In genomic region chr17:48544356-48545021, GRCh38 we compare ENCODE assay signal across 8 cellular contexts. TPM values are rescaled to one million over a fixed set of nuclear protein-coding genes. Genes with fewer than 3 reads are reported as not detected.
DNase-seq lines count a peak whose midpoint lies in the region; ATAC-seq and TF ChIP-seq lines count a peak whose summit lies in the region.

No MANE protein-coding gene starts in this region.

- no peaks in the 10 kb centered on the region for H3K9me3 Mint-ChIP-seq in activated T-cell treated with anti-CD3 and anti-CD28 coated beads, Interleukin-2, amount 50 U/mL, for 72 hours

- no peak for TF ChIP-seq CTCF in AG09309 (IDR thresholded peaks at IDR 0.05; ENCODE audit: control insufficient read depth, insufficient read depth, low read depth, low read length, missing control alignments)
- no peak for TF ChIP-seq CTCF in gastroesophageal sphincter (IDR thresholded peaks at IDR 0.05)
- no peak for TF ChIP-seq CTCF in foreskin keratinocyte (conservative IDR thresholded peaks at IDR 0.05)

- H3K4me2 ChIP-seq in trophoblast cell (ENCODE audit: low read length) = peak overlapping the region; percentile 65

- peaks cover 11 to 68% (median 42%) of the 10 kb centered on the region in 3 donors for H3K4me1 ChIP-seq in gastroesophageal sphincter
- H3K4me1 ChIP-seq in trophoblast cell (ENCODE audit: control insufficient read depth in 1 of 2, insufficient read depth in 2 of 2, low read length in 2 of 2) = peaks cover 10 to 32% of the 10 kb centered on the region in 2 experiments
- H3K4me1 ChIP-seq in foreskin keratinocyte = peaks cover 6% of the 10 kb centered on the region

- H2BK120ac ChIP-seq in trophoblast cell (ENCODE audit: insufficient read depth, low read length, poor library complexity) = peak overlapping the region; percentile 83

- peak overlapping the region; percentile 64 for H3K4me3 ChIP-seq in AG09309 (ENCODE audit: control insufficient read depth, low read depth, low read length)
- peak overlapping the region; percentile 73 to 81 for H3K4me3 ChIP-seq in gastroesophageal sphincter
- H3K4me3 ChIP-seq in trophoblast cell (ENCODE audit: low read depth, low read length) = peak overlapping the region; percentile 68

- H3K27me3 ChIP-seq in gastroesophageal sphincter = no peaks in the 10 kb centered on the region
- H3K27me3 ChIP-seq in trophoblast cell (ENCODE audit: insufficient read depth, low read length) = no peaks in the 10 kb centered on the region
- peaks cover 98% of the 10 kb centered on the region for H3K27me3 ChIP-seq in foreskin keratinocyte

- peak overlapping the region; percentile 49 for H3K18ac ChIP-seq in trophoblast cell (ENCODE audit: low read length)

- peak overlapping the region; percentile 93 for H4K91ac ChIP-seq in trophoblast cell (ENCODE audit: low read depth, low read length)

- H3K4ac ChIP-seq in trophoblast cell (ENCODE audit: low read depth, low read length) = peak overlapping the region; percentile 97

- peak overlapping the region; percentile 96 for H3K27ac Mint-ChIP-seq in activated T-cell treated with anti-CD3 and anti-CD28 coated beads, Interleukin-2, amount 50 U/mL, for 72 hours

- WGBS in gastroesophageal sphincter (ENCODE audit: low coverage in 1 of 2), 2 donors = 0 to 19% methylated on average over 8 to 23 of the region's 38 CpGs
- no CpG with 5 or more reads among the region's 38 CpGs for WGBS in trophoblast cell (ENCODE audit: extremely low coverage, insufficient coverage, insufficient read length)

- peaks cover 7% of the 10 kb centered on the region for H3K27me3 Mint-ChIP-seq in activated T-cell treated with anti-CD3 and anti-CD28 coated beads, Interleukin-2, amount 50 U/mL, for 72 hours (ENCODE audit: low read depth)

- H3K36me3 ChIP-seq in gastroesophageal sphincter = peaks cover 0 to 5% of the 10 kb centered on the region in 2 donors
- H3K36me3 ChIP-seq in trophoblast cell (ENCODE audit: control insufficient read depth in 1 of 2, insufficient read depth in 2 of 2, low read length in 2 of 2) = peaks cover 2 to 10% of the 10 kb centered on the region in 2 experiments

- no peak overlapping the region for H2AFZ ChIP-seq in trophoblast cell (ENCODE audit: insufficient read depth, low read length, poor library complexity)

- DNase-seq in AG09309 (ENCODE audit: low read depth) (no peak), HUDEP-2 (lab: John Stamatoyannopoulos, UW; ENCODE audit: unreplicated experiment in 76 of 76) (peak in 54 of 76 experiments; percentile 8 to 76 (median 36)), trophoblast cell (no peak), foreskin keratinocyte (no peak), NCI-H2107 (lab: John Stamatoyannopoulos, UW) (no peak)
- DNase-seq in activated T-cell treated with anti-CD3 and anti-CD28 coated beads, Interleukin-2, amount 50 U/mL, for 72 hours = peak; percentile 56 to 62

- H3K23ac ChIP-seq in trophoblast cell (ENCODE audit: low read length) = no peak overlapping the region

- TF ChIP-seq POLR2A in gastroesophageal sphincter (IDR thresholded peaks at IDR 0.05) = peak in 1 of 2 donors; percentile 25

- peaks cover 8 to 10% of the 10 kb centered on the region in 2 donors for H3K36me3 Mint-ChIP-seq in activated T-cell treated with anti-CD3 and anti-CD28 coated beads, Interleukin-2, amount 50 U/mL, for 72 hours (ENCODE audit: insufficient read depth in 2 of 2)

- peaks cover 49% of the 10 kb centered on the region for H3K79me1 ChIP-seq in trophoblast cell (ENCODE audit: low read length)

- H3K4me1 Mint-ChIP-seq in activated T-cell treated with anti-CD3 and anti-CD28 coated beads, Interleukin-2, amount 50 U/mL, for 72 hours (ENCODE audit: low read depth) = peaks cover 60% of the 10 kb centered on the region

- peak overlapping the region; percentile 85 for H3K9ac ChIP-seq in trophoblast cell (ENCODE audit: low read length)

- H3K9me3 ChIP-seq in gastroesophageal sphincter (no peaks in the 10 kb centered on the region), trophoblast cell (ENCODE audit: insufficient read depth, low read depth, low read length) (no peaks in the 10 kb centered on the region)

- H3K4me3 Mint-ChIP-seq in activated T-cell treated with anti-CD3 and anti-CD28 coated beads, Interleukin-2, amount 50 U/mL, for 72 hours = peak overlapping the region; percentile 90 to 96

- no peak for TF ChIP-seq EP300 in gastroesophageal sphincter (IDR thresholded peaks at IDR 0.05)

- peak overlapping the region; percentile 71 for H4K8ac ChIP-seq in trophoblast cell (ENCODE audit: low read depth, low read length)

- peaks cover 28% of the 10 kb centered on the region for H3K79me2 ChIP-seq in trophoblast cell (ENCODE audit: control insufficient read depth, insufficient read depth, low read length, poor library complexity)

- H2AK5ac ChIP-seq in trophoblast cell (ENCODE audit: low read length) = no peak overlapping the region

- H2BK5ac ChIP-seq in trophoblast cell (ENCODE audit: low read depth, low read length, poor library complexity) = peak overlapping the region; percentile 96

- H3K27ac ChIP-seq in gastroesophageal sphincter = peak overlapping the region; percentile 90 to 98 (median 96)
- peak overlapping the region; percentile 92 for H3K27ac ChIP-seq in trophoblast cell (ENCODE audit: low read depth, low read length)
- no peak overlapping the region for H3K27ac ChIP-seq in foreskin keratinocyte

- H2BK12ac ChIP-seq in trophoblast cell (ENCODE audit: low read length) = peak overlapping the region; percentile 54

- ATAC-seq in activated T-cell treated with anti-CD3 and anti-CD28 coated beads, Interleukin-2, amount 50 U/mL, for 72 hours (replicated peaks in 1 of 2) = peak; percentile 3 to 9
- ATAC-seq in gastroesophageal sphincter (peak; percentile 87), foreskin keratinocyte (no peak), HG02938 (IDR thresholded peaks at IDR 0.05; ENCODE audit: unreplicated experiment) (no peak)

- peak overlapping the region; percentile 43 for H4K12ac ChIP-seq in trophoblast cell (ENCODE audit: low read depth, low read length)

- peak overlapping the region; percentile 84 for H3K14ac ChIP-seq in trophoblast cell (ENCODE audit: low read length)

RNA-seq across cellular contexts. Expression of gene HOXB2, which starts 0.4 kb away (rescaled TPM):
- 10 to 100 TPM; 18.1 to 37.7 TPM for total RNA-seq in activated T-cell treated with anti-CD3 and anti-CD28 coated beads, Interleukin-2, amount 50 U/mL, for 72 hours
- 10 to 100 TPM; 28.7 to 65.2 (median 38.8) TPM for total RNA-seq in gastroesophageal sphincter
- 30.4 and 31.0 TPM in 2 replicates for polyA plus RNA-seq in trophoblast cell (2013)
- total RNA-seq in foreskin keratinocyte = 0.41 and 0.74 TPM in 2 replicates
- 1.2 and 1.3 TPM in 2 replicates for polyA plus RNA-seq in foreskin keratinocyte

RNA-seq across cellular contexts. Expression of gene HOXB1, which starts 13.7 kb away (rescaled TPM):
- total RNA-seq in activated T-cell treated with anti-CD3 and anti-CD28 coated beads, Interleukin-2, amount 50 U/mL, for 72 hours = not detected
- total RNA-seq in gastroesophageal sphincter (not detected), foreskin keratinocyte (not detected in 2 replicates)
- polyA plus RNA-seq in trophoblast cell (2013) = 0.04 and 0.06 TPM in 2 replicates
- not detected in 2 replicates for polyA plus RNA-seq in foreskin keratinocyte

RNA-seq across cellular contexts. Expression of gene HOXB4, which starts 33.7 kb away (rescaled TPM):
- 1 to 10 TPM; 1.9 to 3.3 TPM for total RNA-seq in activated T-cell treated with anti-CD3 and anti-CD28 coated beads, Interleukin-2, amount 50 U/mL, for 72 hours
- total RNA-seq in gastroesophageal sphincter (10 to 100 TPM in 1 of 4 donors, 1 to 10 TPM in 3; 3.0 to 12.9 (median 6.9) TPM), foreskin keratinocyte (0.03 and 0.04 TPM in 2 replicates)
- polyA plus RNA-seq in trophoblast cell (2013) = 5.5 and 6.2 TPM in 2 replicates
- 0.03 and 0.04 TPM in 2 replicates for polyA plus RNA-seq in foreskin keratinocyte

RNA-seq across cellular contexts. Expression of gene HOXB3, which starts 45.6 kb away (rescaled TPM):
- 1 to 10 TPM; 2.9 to 8.1 TPM for total RNA-seq in activated T-cell treated with anti-CD3 and anti-CD28 coated beads, Interleukin-2, amount 50 U/mL, for 72 hours
- total RNA-seq in gastroesophageal sphincter (10 to 100 TPM; 11.4 to 48.7 (median 24.2) TPM), foreskin keratinocyte (0.04 and 0.48 TPM in 2 replicates)
- 8.1 and 10.4 TPM in 2 replicates for polyA plus RNA-seq in trophoblast cell (2013)
- 0.02 and 0.09 TPM in 2 replicates for polyA plus RNA-seq in foreskin keratinocyte

RNA-seq across cellular contexts. Expression of gene HOXB5, which starts 49.1 kb away (rescaled TPM):
- total RNA-seq in activated T-cell treated with anti-CD3 and anti-CD28 coated beads, Interleukin-2, amount 50 U/mL, for 72 hours = not detected
- total RNA-seq in gastroesophageal sphincter = 1 to 10 TPM in 3 of 4 donors, under 1 TPM in 1; 0.27 to 2.7 (median 1.4) TPM
- polyA plus RNA-seq in trophoblast cell (2013) = 3.2 and 3.5 TPM in 2 replicates
- not detected in 2 replicates for total RNA-seq in foreskin keratinocyte
- polyA plus RNA-seq in foreskin keratinocyte = not detected in 2 replicates

Comparison
In these comparisons a context has a peak if more than half of its experiments do, and no peak if none do; other contexts are left out.
1. DNase-seq: peak in HUDEP-2 (54 of 76) and activated T-cell treated with anti-CD3 and anti-CD28 coated beads, Interleukin-2, amount 50 U/mL, for 72 hours (2 of 2); none in AG09309 (single experiment), trophoblast cell (0 of 2), foreskin keratinocyte (0 of 2) and NCI-H2107 (single experiment).
2. ATAC-seq: peak in activated T-cell treated with anti-CD3 and anti-CD28 coated beads, Interleukin-2, amount 50 U/mL, for 72 hours (2 of 2) and gastroesophageal sphincter (single experiment); none in foreskin keratinocyte (single experiment) and HG02938 (single experiment).
3. RNA of gene HOXB2, which starts 0.4 kb away (total RNA-seq): 28.7 to 65.2 TPM in gastroesophageal sphincter and 18.1 to 37.7 TPM in activated T-cell treated with anti-CD3 and anti-CD28 coated beads, Interleukin-2, amount 50 U/mL, for 72 hours; 0.41 to 0.74 TPM in foreskin keratinocyte; every median in the first group is over 10 times any median in the second.
4. Peak in every context shown above with its lines, with median percentiles within 50 percentile points of each other: H3K4me3 ChIP-seq.